1 cellular context compared by ENCODE assay signal in the genomic region with DNA sequence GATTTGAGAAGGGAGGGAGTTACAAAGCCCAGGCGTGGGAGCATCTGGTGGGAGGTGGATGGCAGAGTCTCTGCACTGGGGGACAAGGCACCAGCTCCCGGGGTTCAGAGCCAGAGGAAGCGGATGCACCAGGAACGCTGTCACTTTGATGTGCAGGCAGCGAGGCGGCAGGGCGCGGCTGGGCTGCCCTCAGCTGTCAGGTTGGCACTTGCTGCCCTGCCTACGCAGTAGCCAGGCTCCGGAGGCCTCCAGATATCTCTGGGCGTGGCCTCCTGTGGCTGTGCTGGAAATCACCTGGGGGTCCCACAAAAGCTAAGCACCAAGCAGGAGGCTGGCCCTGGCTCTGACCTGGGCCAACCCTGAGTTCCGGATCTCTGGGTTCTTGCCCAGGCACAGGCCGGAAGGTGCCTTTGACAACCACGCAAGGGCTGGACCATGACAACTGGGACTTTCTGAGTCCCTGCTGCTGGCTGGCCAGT.
TF ChIP-seq lines count a peak whose summit lies in the region.

No MANE protein-coding gene starts in this region.

TF ChIP-seq in A549, 52 proteins besides CTCF, POLR2A, EP300 and RAD21:
- TF ChIP-seq ZFP36 (IDR thresholded peaks at IDR 0.05; ENCODE audit: borderline replicate concordance, partially characterized antibody) (no peak), FOXS1 (CRISPR knock-in tag; IDR thresholded peaks at IDR 0.05) (no peak), TFCP2L1 (CRISPR knock-in tag; IDR thresholded peaks at IDR 0.05) (no peak), EHMT2 (IDR thresholded peaks at IDR 0.05; ENCODE audit: low read depth) (no peak), MAZ (IDR thresholded peaks at IDR 0.05; ENCODE audit: borderline replicate concordance, low read depth, low read length) (no peak), FOSB (CRISPR knock-in tag; IDR thresholded peaks at IDR 0.05) (no peak)
- TF ChIP-seq, protein P1, sequence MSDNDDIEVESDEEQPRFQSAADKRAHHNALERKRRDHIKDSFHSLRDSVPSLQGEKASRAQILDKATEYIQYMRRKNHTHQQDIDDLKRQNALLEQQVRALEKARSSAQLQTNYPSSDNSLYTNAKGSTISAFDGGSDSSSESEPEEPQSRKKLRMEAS (IDR thresholded peaks at IDR 0.05), result no peak
- TF ChIP-seq, protein P2, sequence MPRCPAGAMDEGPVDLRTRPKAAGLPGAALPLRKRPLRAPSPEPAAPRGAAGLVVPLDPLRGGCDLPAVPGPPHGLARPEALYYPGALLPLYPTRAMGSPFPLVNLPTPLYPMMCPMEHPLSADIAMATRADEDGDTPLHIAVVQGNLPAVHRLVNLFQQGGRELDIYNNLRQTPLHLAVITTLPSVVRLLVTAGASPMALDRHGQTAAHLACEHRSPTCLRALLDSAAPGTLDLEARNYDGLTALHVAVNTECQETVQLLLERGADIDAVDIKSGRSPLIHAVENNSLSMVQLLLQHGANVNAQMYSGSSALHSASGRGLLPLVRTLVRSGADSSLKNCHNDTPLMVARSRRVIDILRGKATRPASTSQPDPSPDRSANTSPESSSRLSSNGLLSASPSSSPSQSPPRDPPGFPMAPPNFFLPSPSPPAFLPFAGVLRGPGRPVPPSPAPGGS (IDR thresholded peaks at IDR 0.05), result no peak
